7 cellular contexts compared by ENCODE assay signal in genomic region chr5:35924950-35925722, GRCh38. TPM values are rescaled to one million over a fixed set of nuclear protein-coding genes. Genes with fewer than 3 reads are reported as not detected.
DNase-seq lines count a peak whose midpoint lies in the region; ATAC-seq and TF ChIP-seq lines count a peak whose summit lies in the region.

No MANE protein-coding gene starts in this region.

- H3K4me3 Mint-ChIP-seq in activated CD8-positive, alpha-beta memory T cell treated with anti-CD3 and anti-CD28 coated beads, Interleukin-2, amount 10 ng/mL, durations not matched to agents 7 days and 5 days: peak overlapping the region; percentile 63

- peaks cover 5% of the 10 kb centered on the region for H3K4me1 ChIP-seq in endocrine pancreas (ENCODE audit: control insufficient read depth, insufficient read depth, low read length)

- peaks cover 4% of the 10 kb centered on the region for H3K36me3 Mint-ChIP-seq in activated CD8-positive, alpha-beta memory T cell treated with anti-CD3 and anti-CD28 coated beads, Interleukin-2, amount 10 ng/mL, durations not matched to agents 7 days and 5 days

- ATAC-seq in HG02678 (IDR thresholded peaks at IDR 0.05; ENCODE audit: unreplicated experiment): peak; percentile 71
- peak; percentile 91 for ATAC-seq in activated CD8-positive, alpha-beta memory T cell treated with anti-CD3 and anti-CD28 coated beads, Interleukin-2, amount 10 ng/mL, durations not matched to agents 7 days and 5 days

- H3K4me1 Mint-ChIP-seq in activated CD8-positive, alpha-beta memory T cell treated with anti-CD3 and anti-CD28 coated beads, Interleukin-2, amount 10 ng/mL, durations not matched to agents 7 days and 5 days: peaks cover 34% of the 10 kb centered on the region

- TF ChIP-seq CTCF in GM12874 (IDR thresholded peaks at IDR 0.05; ENCODE audit: insufficient read depth, low read depth, low read length): peak; percentile 86

- H3K9ac ChIP-seq in endocrine pancreas (ENCODE audit: control insufficient read depth, insufficient read depth, low read length): peak overlapping the region; percentile 56

- no peaks in the 10 kb centered on the region for H3K9me3 Mint-ChIP-seq in activated CD8-positive, alpha-beta memory T cell treated with anti-CD3 and anti-CD28 coated beads, Interleukin-2, amount 10 ng/mL, durations not matched to agents 7 days and 5 days (ENCODE audit: low read depth)

- H3K27me3 ChIP-seq in endocrine pancreas (ENCODE audit: control insufficient read depth, insufficient read depth, low read length): no peaks in the 10 kb centered on the region

- H3K27me3 Mint-ChIP-seq in activated CD8-positive, alpha-beta memory T cell treated with anti-CD3 and anti-CD28 coated beads, Interleukin-2, amount 10 ng/mL, durations not matched to agents 7 days and 5 days: peaks cover 8% of the 10 kb centered on the region

- no peaks in the 10 kb centered on the region for H3K36me3 ChIP-seq in endocrine pancreas (ENCODE audit: control insufficient read depth, insufficient read depth, low read length)

- DNase-seq in NCI-H774 (lab: John Stamatoyannopoulos, UW): peak; percentile 67
- peak; percentile 91 for DNase-seq in activated CD8-positive, alpha-beta memory T cell treated with anti-CD3 and anti-CD28 coated beads, Interleukin-2, amount 10 ng/mL, durations not matched to agents 7 days and 5 days
- peak; percentile 61 for DNase-seq in mucosa of gallbladder (ENCODE audit: low spot score)
- DNase-seq in stimulated activated CD8-positive, alpha-beta memory T cell treated with anti-CD3 and anti-CD28 coated beads, Interleukin-7, amount 100 ng/mL, for 24 hours (ENCODE audit: low read depth): peak; percentile 65

- peak overlapping the region; percentile 28 for H3K4me3 ChIP-seq in endocrine pancreas (ENCODE audit: control insufficient read depth, insufficient read depth, low read length)

- no peaks in the 10 kb centered on the region for H3K9me3 ChIP-seq in endocrine pancreas (ENCODE audit: control insufficient read depth, low read length)

- H3K27ac Mint-ChIP-seq in activated CD8-positive, alpha-beta memory T cell treated with anti-CD3 and anti-CD28 coated beads, Interleukin-2, amount 10 ng/mL, durations not matched to agents 7 days and 5 days: peak overlapping the region; percentile 69

- CTCF ChIA-PET in activated CD8-positive, alpha-beta memory T cell treated with anti-CD3 and anti-CD28 coated beads, Interleukin-2, amount 10 ng/mL, durations not matched to agents 7 days and 5 days (lab: Charles Lee): interaction anchor here (0.6 to 8.8 kb wide), 50 partner anchors 15 to 922 kb away, joined by 3 to 140 read pairs (median 4); partner anchors contain the start of genes IL7R and SPEF2

RNA-seq across cellular contexts. Expression of gene CAPSL, which starts 13.3 kb away (rescaled TPM):
- total RNA-seq in activated CD8-positive, alpha-beta memory T cell treated with anti-CD3 and anti-CD28 coated beads, Interleukin-2, amount 10 ng/mL, durations not matched to agents 7 days and 5 days: under 1 TPM in 1 of 2 experiments, not detected in 1; 0.47 TPM
- total RNA-seq in mucosa of gallbladder: not detected

Comparison
In these comparisons a context has a peak if more than half of its experiments do, and no peak if none do; other contexts are left out.
1. Peak in every context shown above with its lines: DNase-seq, ATAC-seq and H3K4me3 ChIP-seq.